ENCODE assay signal across 8 cellular contexts in genomic region chr2:233404227-233404626, GRCh38. TPM values are rescaled to one million over a fixed set of nuclear protein-coding genes. Genes with fewer than 3 reads are reported as not detected.
DNase-seq lines count a peak whose midpoint lies in the region; ATAC-seq and TF ChIP-seq lines count a peak whose summit lies in the region.

No MANE protein-coding gene starts in this region.

- H3K36me3 ChIP-seq in Karpas-422 (ENCODE audit: insufficient read depth, low read length) = no peaks in the 10 kb centered on the region
- no peaks in the 10 kb centered on the region for H3K36me3 ChIP-seq in WERI-Rb-1

- peak overlapping the region; percentile 28 for H3K4me3 Mint-ChIP-seq in natural killer cell

- H3K9me2 ChIP-seq in Karpas-422 (replicated peaks; ENCODE audit: insufficient read depth, low read length) = no peaks in the 10 kb centered on the region

- H3K27me3 ChIP-seq in Karpas-422 (ENCODE audit: low read length) (no peaks in the 10 kb centered on the region), WERI-Rb-1 (ENCODE audit: insufficient read depth, low read depth, severe bottlenecking) (no peaks in the 10 kb centered on the region)

- H3K4me2 ChIP-seq in Karpas-422 (ENCODE audit: low read depth, low read length, poor library complexity, severe bottlenecking) = no peak overlapping the region

- no peaks in the 10 kb centered on the region for H3K27me3 Mint-ChIP-seq in natural killer cell (ENCODE audit: low read depth in 2 of 2)

- H3K9ac ChIP-seq in Karpas-422 (ENCODE audit: low read length) = no peak overlapping the region

- peak in 2 of 3 donors; percentile 61 to 66 for ATAC-seq in natural killer cell
- no peak for ATAC-seq in HG02970 (IDR thresholded peaks at IDR 0.05; ENCODE audit: low FRiP score, unreplicated experiment)

- H3K4me1 ChIP-seq in Karpas-422 (ENCODE audit: low read length) = no peaks in the 10 kb centered on the region

- peak; percentile 84 for TF ChIP-seq CTCF in WERI-Rb-1 (IDR thresholded peaks at IDR 0.05; ENCODE audit: low read depth, low read length)
- peak; percentile 68 for TF ChIP-seq CTCF in natural killer cell (IDR thresholded peaks at IDR 0.05)

- no peak overlapping the region for H3K4me3 ChIP-seq in Karpas-422 (ENCODE audit: low read length)
- H3K4me3 ChIP-seq in WERI-Rb-1 (ENCODE audit: low read depth, low read length) = no peak overlapping the region

- intact Hi-C loops in natural killer cell (cut with micrococcal nuclease) = loop anchor here (1.0 kb wide), 1 partner anchor 39 kb away; no protein-coding TSS in a partner anchor

- H3K27ac Mint-ChIP-seq in natural killer cell = peak overlapping the region; percentile 44 to 87

- H3K27ac ChIP-seq in Karpas-422 (ENCODE audit: low read length) (no peak overlapping the region), WERI-Rb-1 (no peak overlapping the region)

- H4K20me1 ChIP-seq in Karpas-422 (ENCODE audit: insufficient read depth, low read depth, low read length) = no peaks in the 10 kb centered on the region

- no peak overlapping the region for H2AFZ ChIP-seq in Karpas-422 (ENCODE audit: low read length)

- H3K36me3 Mint-ChIP-seq in natural killer cell = peaks cover 9% of the 10 kb centered on the region

- H3K4me1 Mint-ChIP-seq in natural killer cell = peaks cover 50 to 65% of the 10 kb centered on the region in 2 donors

- H3K9me3 Mint-ChIP-seq in natural killer cell = no peaks in the 10 kb centered on the region

- H3K9me3 ChIP-seq in Karpas-422 (ENCODE audit: low read length) = no peaks in the 10 kb centered on the region
- peaks cover 2% of the 10 kb centered on the region for H3K9me3 ChIP-seq in WERI-Rb-1 (ENCODE audit: severe bottlenecking)

- no peaks in the 10 kb centered on the region for H3K79me2 ChIP-seq in Karpas-422 (ENCODE audit: low read length)

- peak; percentile 3 for DNase-seq in NCI-H146 treated with DMSO at 0.1 percent for 48 hours (lab: John Stamatoyannopoulos, UW; ENCODE audit: unreplicated experiment)
- no peak for DNase-seq in NCI-H146 (lab: John Stamatoyannopoulos, UW)
- DNase-seq in Karpas-422 = peak; percentile 80
- DNase-seq in WERI-Rb-1 = peak; percentile 45
- peak; percentile 68 for DNase-seq in central memory CD4-positive, alpha-beta T cell
- DNase-seq in natural killer cell = no peak
- no peak for DNase-seq in GF-D8 (lab: John Stamatoyannopoulos, UW)

RNA-seq across cellular contexts. Expression of gene DGKD, which starts 49.9 kb away (rescaled TPM):
- total RNA-seq in Karpas-422 (2014; rRNA removed; shearing (Covaris generic); ENCODE audit: low replicate concordance) = 10.2 and 11.5 TPM in 2 replicates
- 100 to 1,000 TPM; 299 to 456 (median 329) TPM for total RNA-seq in natural killer cell

Comparison
In these comparisons a context has a peak if more than half of its experiments do, and no peak if none do; other contexts are left out.
1. DNase-seq: peak in NCI-H146 treated with DMSO at 0.1 percent for 48 hours (single experiment), Karpas-422 (single experiment), WERI-Rb-1 (single experiment) and central memory CD4-positive, alpha-beta T cell (single experiment); none in NCI-H146 (single experiment), natural killer cell (single experiment) and GF-D8 (single experiment).
2. RNA of gene DGKD, which starts 49.9 kb away (total RNA-seq): 299 to 456 TPM in natural killer cell; 10.2 to 11.5 TPM in Karpas-422; every median in the first group is over 10 times any median in the second.